In genomic region chr9:129737479-129738269, GRCh38 we compare ENCODE assay signal across 8 cellular contexts. TPM values are rescaled to one million over a fixed set of nuclear protein-coding genes. Genes with fewer than 3 reads are reported as not detected.
DNase-seq lines count a peak whose midpoint lies in the region; ATAC-seq lines count a peak whose summit lies in the region.

No MANE protein-coding gene starts in this region.

- peak overlapping the region; percentile 83 for H3K4me2 ChIP-seq in GM23248 (ENCODE audit: unreplicated experiment)

- no peaks in the 10 kb centered on the region for H3K36me3 ChIP-seq in GM23248 (ENCODE audit: low read depth)
- no peaks in the 10 kb centered on the region for H3K36me3 ChIP-seq in aorta (ENCODE audit: control insufficient read depth in 1 of 2, insufficient read depth in 2 of 2, low read length in 1 of 2)

- intact Hi-C loops in aorta (cut with DNase I), result loop anchor here (2.0 to 5.0 kb wide), 2 partner anchors 45 kb away; no protein-coding TSS in a partner anchor

- H3K4me3 ChIP-seq in GM23248 (peak overlapping the region; percentile 76), aorta (ENCODE audit: low read length in 2 of 2) (peak overlapping the region; percentile 23 to 71)

- peak overlapping the region; percentile 82 for H3K9ac ChIP-seq in GM23248

- H3F3A ChIP-seq in GM23248 (ENCODE audit: insufficient read depth), result no peaks in the 10 kb centered on the region

- H2AFZ ChIP-seq in GM23248, result peak overlapping the region; percentile 83

- WGBS in GM23248 (ENCODE audit: low coverage in 1 of 2, low lambda C conversion rate in 2 of 2, missing lambda C conversion rate in 2 of 2), 2 experiments, result 3 to 4% methylated on average over 43 to 45 of the region's 46 CpGs
- WGBS in aorta, 2 donors, result 1 to 2% methylated on average over 46 of the region's 46 CpGs

- H4K20me1 ChIP-seq in GM23248 (ENCODE audit: insufficient read depth), result no peaks in the 10 kb centered on the region

- DNase-seq in Caki2 (ENCODE audit: low read depth), result peak; percentile 74
- DNase-seq in GM23248, result peak; percentile 89
- DNase-seq in NCI-H1105 treated with DMSO at 0.1 percent for 48 hours (lab: John Stamatoyannopoulos, UW), result peak; percentile 76
- peak; percentile 67 to 82 (median 76) for DNase-seq in T-helper 2 cell
- peak in 49 of 56 donors; percentile 10 to 77 (median 47) for DNase-seq in amygdala (lab: John Stamatoyannopoulos, UW)
- DNase-seq in hepatic stellate cell (ENCODE audit: low spot score), result peak; percentile 88
- peak; percentile 94 for DNase-seq in retina
- DNase-seq in aorta, result peak; percentile 91 to 95

- H3K4me1 ChIP-seq in GM23248 (ENCODE audit: insufficient read depth) (no peaks in the 10 kb centered on the region), aorta (ENCODE audit: control insufficient read depth in 1 of 2, insufficient read depth in 2 of 2, low read length in 2 of 2) (no peaks in the 10 kb centered on the region)

- H3K9me2 ChIP-seq in GM23248 (ENCODE audit: insufficient read depth), result no peaks in the 10 kb centered on the region

- H3K9me3 ChIP-seq in GM23248 (ENCODE audit: low read depth) (no peaks in the 10 kb centered on the region), aorta (ENCODE audit: control insufficient read depth, low read length) (no peaks in the 10 kb centered on the region)

- H3K27me3 ChIP-seq in GM23248 (replicated peaks; ENCODE audit: insufficient read depth), result no peaks in the 10 kb centered on the region
- H3K27me3 ChIP-seq in aorta (ENCODE audit: control insufficient read depth in 1 of 2, insufficient read depth in 2 of 2, low read length in 1 of 2), result no peaks in the 10 kb centered on the region

- no peaks in the 10 kb centered on the region for H3K79me2 ChIP-seq in GM23248 (ENCODE audit: insufficient read depth)

- ATAC-seq in aorta (ENCODE audit: low FRiP score), result peak; percentile 94

- H3K27ac ChIP-seq in GM23248 (no peak overlapping the region), aorta (ENCODE audit: low read depth in 1 of 2, low read length in 2 of 2) (peak overlapping the region in 1 of 2 donors; percentile 15)

- in situ Hi-C loops in Caki2 (cut with HindIII; ENCODE audit: low pct_unique_long_range_greater_than_20kb, low sequenced_read_pairs), result no loop called here
- in situ Hi-C loops in GM23248 (cut with MboI), result loop anchor here (5.0 kb wide), 1 partner anchor 45 kb away; no protein-coding TSS in a partner anchor

RNA-seq across cellular contexts. Expression of gene PTGES, which starts 15.2 kb away (rescaled TPM):
- total RNA-seq in Caki2 (2014; rRNA removed; shearing (Covaris generic); ENCODE audit: low replicate concordance), result 44.9 and 54.4 TPM in 2 replicates
- total RNA-seq in GM23248 (2014; rRNA removed; shearing (Covaris generic)), result 8.3 and 12.6 TPM in 2 replicates
- polyA plus RNA-seq in GM23248 (2016; fragmentation: Nextera tagmentation; extraction: Ambion mirVana) (22.0 and 22.4 TPM in 2 replicates), aorta (1 to 10 TPM in 1 of 2 donors, under 1 TPM in 1; 0.13 to 2.3 TPM)
- total RNA-seq in aorta, result 1 to 10 TPM; 3.5 to 9.1 TPM
